Comparison of ENCODE assay signal across 1 cellular context in the genomic region with DNA sequence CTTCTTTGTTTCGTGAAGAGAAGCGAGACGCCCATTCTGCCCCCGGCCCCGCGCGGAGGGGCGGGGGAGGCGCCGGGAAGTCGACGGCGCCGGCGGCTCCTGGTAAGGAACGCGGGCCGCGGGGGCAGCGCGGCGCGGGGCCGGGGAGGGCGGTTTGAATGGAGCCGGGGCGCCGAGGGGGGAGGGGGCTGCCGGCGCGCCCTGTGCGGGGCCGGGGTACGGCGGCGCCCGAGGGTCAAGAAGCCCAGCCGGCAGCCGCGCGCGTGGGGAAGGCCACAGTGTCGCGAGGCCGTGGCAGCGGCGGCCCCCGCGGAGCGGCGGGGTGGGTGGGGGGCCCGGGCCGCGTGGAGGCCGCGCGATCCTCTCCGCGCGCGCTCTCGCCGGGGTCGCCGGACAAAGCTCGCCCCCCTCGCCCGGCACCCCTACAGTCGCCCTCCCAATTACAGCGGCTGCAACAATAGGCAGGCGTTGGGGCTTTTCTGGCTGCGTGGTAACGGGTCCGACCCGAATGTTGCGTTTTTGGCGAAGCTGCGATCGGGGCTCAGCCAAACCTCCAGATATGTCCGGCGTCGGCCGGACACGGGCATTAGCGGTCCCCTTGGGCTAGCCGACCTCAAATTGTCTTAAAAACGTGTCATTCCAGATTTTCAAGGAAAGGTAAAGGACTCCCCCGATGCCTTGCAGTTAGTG.
TF ChIP-seq lines count a peak whose summit lies in the region.

No MANE protein-coding gene starts in this region.

TF ChIP-seq in K562, 482 proteins besides CTCF, POLR2A, EP300 and RAD21 (continued from another document and continues in another):
- no peak for TF ChIP-seq E2F8 (IDR thresholded peaks at IDR 0.05; ENCODE audit: low read depth, partially characterized antibody)
- TF ChIP-seq ZNF444 (CRISPR knock-in tag; IDR thresholded peaks at IDR 0.05), result no peak
- TF ChIP-seq SNRNP70 (optimal IDR thresholded peaks at IDR 0.05; ENCODE audit: low read depth, low read length), result no peak
- no peak for TF ChIP-seq ZNF778 (CRISPR knock-in tag; IDR thresholded peaks at IDR 0.05)
- TF ChIP-seq ZNF512 (tag; IDR thresholded peaks at IDR 0.05), result no peak
- TF ChIP-seq KAT2B (IDR thresholded peaks at IDR 0.05; ENCODE audit: low read depth, low read length), result no peak
- no peak for TF ChIP-seq BHLHE40 (IDR thresholded peaks at IDR 0.05; ENCODE audit: low read length)
- TF ChIP-seq ZNF124 (CRISPR knock-in tag; IDR thresholded peaks at IDR 0.05), result no peak
- TF ChIP-seq TCF15 (CRISPR knock-in tag; IDR thresholded peaks at IDR 0.05), result no peak
- no peak for TF ChIP-seq ZNF224 (CRISPR knock-in tag; IDR thresholded peaks at IDR 0.05)
- TF ChIP-seq ETV1 (tag; conservative IDR thresholded peaks at IDR 0.05; ENCODE audit: low read depth), result 0 out of 2 replicates have a peak, but pooled peaks have one; percentile 18
- TF ChIP-seq FOXP1 (CRISPR knock-in tag; IDR thresholded peaks at IDR 0.05), result no peak
- TF ChIP-seq SAFB (IDR thresholded peaks at IDR 0.05; ENCODE audit: borderline replicate concordance, low read depth, low read length), result peak; percentile 83
- TF ChIP-seq, protein P1, sequence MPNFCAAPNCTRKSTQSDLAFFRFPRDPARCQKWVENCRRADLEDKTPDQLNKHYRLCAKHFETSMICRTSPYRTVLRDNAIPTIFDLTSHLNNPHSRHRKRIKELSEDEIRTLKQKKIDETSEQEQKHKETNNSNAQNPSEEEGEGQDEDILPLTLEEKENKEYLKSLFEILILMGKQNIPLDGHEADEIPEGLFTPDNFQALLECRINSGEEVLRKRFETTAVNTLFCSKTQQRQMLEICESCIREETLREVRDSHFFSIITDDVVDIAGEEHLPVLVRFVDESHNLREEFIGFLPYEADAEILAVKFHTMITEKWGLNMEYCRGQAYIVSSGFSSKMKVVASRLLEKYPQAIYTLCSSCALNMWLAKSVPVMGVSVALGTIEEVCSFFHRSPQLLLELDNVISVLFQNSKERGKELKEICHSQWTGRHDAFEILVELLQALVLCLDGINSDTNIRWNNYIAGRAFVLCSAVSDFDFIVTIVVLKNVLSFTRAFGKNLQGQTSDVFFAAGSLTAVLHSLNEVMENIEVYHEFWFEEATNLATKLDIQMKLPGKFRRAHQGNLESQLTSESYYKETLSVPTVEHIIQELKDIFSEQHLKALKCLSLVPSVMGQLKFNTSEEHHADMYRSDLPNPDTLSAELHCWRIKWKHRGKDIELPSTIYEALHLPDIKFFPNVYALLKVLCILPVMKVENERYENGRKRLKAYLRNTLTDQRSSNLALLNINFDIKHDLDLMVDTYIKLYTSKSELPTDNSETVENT (CRISPR knock-in tag; IDR thresholded peaks at IDR 0.05), result peak; percentile 23; the same call in 1 of the 2 replicates
- no peak for TF ChIP-seq TAF9B (IDR thresholded peaks at IDR 0.05; ENCODE audit: partially characterized antibody)
- TF ChIP-seq HLTF (IDR thresholded peaks at IDR 0.05), result no peak
- peak; percentile 89 for TF ChIP-seq ZBTB7A (IDR thresholded peaks at IDR 0.05; ENCODE audit: borderline replicate concordance, control insufficient read depth, low read depth, low read length)
- peak; percentile 55 for TF ChIP-seq SAP30 (IDR thresholded peaks at IDR 0.05; ENCODE audit: borderline replicate concordance, insufficient read depth, low read depth, low read length, poor library complexity, severe bottlenecking)
- no peak for TF ChIP-seq ZNF146 (CRISPR knock-in tag; IDR thresholded peaks at IDR 0.05; ENCODE audit: unreplicated experiment)
- TF ChIP-seq, protein P2, sequence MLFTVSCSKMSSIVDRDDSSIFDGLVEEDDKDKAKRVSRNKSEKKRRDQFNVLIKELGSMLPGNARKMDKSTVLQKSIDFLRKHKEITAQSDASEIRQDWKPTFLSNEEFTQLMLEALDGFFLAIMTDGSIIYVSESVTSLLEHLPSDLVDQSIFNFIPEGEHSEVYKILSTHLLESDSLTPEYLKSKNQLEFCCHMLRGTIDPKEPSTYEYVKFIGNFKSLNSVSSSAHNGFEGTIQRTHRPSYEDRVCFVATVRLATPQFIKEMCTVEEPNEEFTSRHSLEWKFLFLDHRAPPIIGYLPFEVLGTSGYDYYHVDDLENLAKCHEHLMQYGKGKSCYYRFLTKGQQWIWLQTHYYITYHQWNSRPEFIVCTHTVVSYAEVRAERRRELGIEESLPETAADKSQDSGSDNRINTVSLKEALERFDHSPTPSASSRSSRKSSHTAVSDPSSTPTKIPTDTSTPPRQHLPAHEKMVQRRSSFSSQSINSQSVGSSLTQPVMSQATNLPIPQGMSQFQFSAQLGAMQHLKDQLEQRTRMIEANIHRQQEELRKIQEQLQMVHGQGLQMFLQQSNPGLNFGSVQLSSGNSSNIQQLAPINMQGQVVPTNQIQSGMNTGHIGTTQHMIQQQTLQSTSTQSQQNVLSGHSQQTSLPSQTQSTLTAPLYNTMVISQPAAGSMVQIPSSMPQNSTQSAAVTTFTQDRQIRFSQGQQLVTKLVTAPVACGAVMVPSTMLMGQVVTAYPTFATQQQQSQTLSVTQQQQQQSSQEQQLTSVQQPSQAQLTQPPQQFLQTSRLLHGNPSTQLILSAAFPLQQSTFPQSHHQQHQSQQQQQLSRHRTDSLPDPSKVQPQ (CRISPR knock-in tag; IDR thresholded peaks at IDR 0.05; ENCODE audit: borderline replicate concordance), result no peak
- no peak for TF ChIP-seq CSDE1 (IDR thresholded peaks at IDR 0.05)
- no peak for TF ChIP-seq MCM5 (IDR thresholded peaks at IDR 0.05; ENCODE audit: low read depth)
- TF ChIP-seq ZNF277 (CRISPR knock-in tag; IDR thresholded peaks at IDR 0.05; ENCODE audit: borderline replicate concordance), result no peak
- no peak for TF ChIP-seq HBP1 (CRISPR knock-in tag; IDR thresholded peaks at IDR 0.05)
- TF ChIP-seq DACH1 (IDR thresholded peaks at IDR 0.05; ENCODE audit: partially characterized antibody), result no peak
- TF ChIP-seq EP400 (IDR thresholded peaks at IDR 0.05), result peak; percentile 36; the same call in 1 of the 2 replicates
- TF ChIP-seq CEBPZ (IDR thresholded peaks at IDR 0.05; ENCODE audit: borderline replicate concordance, low read depth, low read length), result no peak
- TF ChIP-seq HNRNPL (IDR thresholded peaks at IDR 0.05; ENCODE audit: low read depth, low read length), result no peak
- TF ChIP-seq ZNF165 (CRISPR knock-in tag; IDR thresholded peaks at IDR 0.05; ENCODE audit: borderline replicate concordance), result no peak
- TF ChIP-seq CREB1 (IDR thresholded peaks at IDR 0.05), result no peak
- no peak for TF ChIP-seq CREB1 (CRISPR knock-in tag; IDR thresholded peaks at IDR 0.05)
- TF ChIP-seq ARID1B (IDR thresholded peaks at IDR 0.05), result no peak
- no peak for TF ChIP-seq ZNF253 (CRISPR knock-in tag; conservative IDR thresholded peaks at IDR 0.05)
- no peak for TF ChIP-seq SMAD3 (CRISPR knock-in tag; conservative IDR thresholded peaks at IDR 0.05)
- TF ChIP-seq NR4A1 (CRISPR knock-in tag; IDR thresholded peaks at IDR 0.05), result no peak
- no peak for TF ChIP-seq NR4A1 (tag; IDR thresholded peaks at IDR 0.05)
- no peak for TF ChIP-seq SMARCC2 (IDR thresholded peaks at IDR 0.05; ENCODE audit: low read depth)
- TF ChIP-seq SP2 (IDR thresholded peaks at IDR 0.05; ENCODE audit: extremely low read depth, low read depth, low read length, poor library complexity, severe bottlenecking), result no peak
- no peak for TF ChIP-seq NR1H2 (CRISPR knock-in tag; IDR thresholded peaks at IDR 0.05)
- TF ChIP-seq, protein P3, sequence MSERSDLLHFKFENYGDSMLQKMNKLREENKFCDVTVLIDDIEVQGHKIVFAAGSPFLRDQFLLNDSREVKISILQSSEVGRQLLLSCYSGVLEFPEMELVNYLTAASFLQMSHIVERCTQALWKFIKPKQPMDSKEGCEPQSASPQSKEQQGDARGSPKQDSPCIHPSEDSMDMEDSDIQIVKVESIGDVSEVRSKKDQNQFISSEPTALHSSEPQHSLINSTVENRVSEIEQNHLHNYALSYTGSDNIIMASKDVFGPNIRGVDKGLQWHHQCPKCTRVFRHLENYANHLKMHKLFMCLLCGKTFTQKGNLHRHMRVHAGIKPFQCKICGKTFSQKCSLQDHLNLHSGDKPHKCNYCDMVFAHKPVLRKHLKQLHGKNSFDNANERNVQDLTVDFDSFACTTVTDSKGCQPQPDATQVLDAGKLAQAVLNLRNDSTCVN (CRISPR knock-in tag; IDR thresholded peaks at IDR 0.05), result no peak
- no peak for TF ChIP-seq LCOR (CRISPR knock-in tag; IDR thresholded peaks at IDR 0.05)
- TF ChIP-seq, protein P4, sequence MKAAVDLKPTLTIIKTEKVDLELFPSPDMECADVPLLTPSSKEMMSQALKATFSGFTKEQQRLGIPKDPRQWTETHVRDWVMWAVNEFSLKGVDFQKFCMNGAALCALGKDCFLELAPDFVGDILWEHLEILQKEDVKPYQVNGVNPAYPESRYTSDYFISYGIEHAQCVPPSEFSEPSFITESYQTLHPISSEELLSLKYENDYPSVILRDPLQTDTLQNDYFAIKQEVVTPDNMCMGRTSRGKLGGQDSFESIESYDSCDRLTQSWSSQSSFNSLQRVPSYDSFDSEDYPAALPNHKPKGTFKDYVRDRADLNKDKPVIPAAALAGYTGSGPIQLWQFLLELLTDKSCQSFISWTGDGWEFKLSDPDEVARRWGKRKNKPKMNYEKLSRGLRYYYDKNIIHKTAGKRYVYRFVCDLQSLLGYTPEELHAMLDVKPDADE (conservative IDR thresholded peaks at IDR 0.05; ENCODE audit: control insufficient read depth, low read depth, low read length), result peak; percentile 24; the same call in 1 of the 2 replicates
- no peak for TF ChIP-seq TGIF2 (CRISPR knock-in tag; IDR thresholded peaks at IDR 0.05)
